In the genomic region with DNA sequence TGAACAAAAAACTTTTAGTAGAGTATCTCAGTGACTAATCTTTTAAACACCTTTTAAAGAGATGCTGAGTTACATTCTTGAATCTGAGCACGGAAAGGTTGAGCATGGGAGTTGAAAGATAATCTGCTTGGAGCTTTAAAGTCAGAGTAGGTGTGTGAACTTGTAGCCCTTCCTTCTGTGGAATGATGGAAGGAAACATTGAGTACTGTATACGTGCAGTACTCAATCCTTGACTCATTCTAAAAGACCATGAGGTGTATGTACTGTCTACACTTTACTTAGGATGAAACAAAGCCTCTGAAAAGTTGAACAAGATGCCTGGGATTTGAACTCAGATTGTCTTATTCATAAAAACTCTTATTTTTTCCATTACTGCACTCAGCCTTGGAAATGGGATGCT, we compare ENCODE assay signal across 1 cellular context.
TF ChIP-seq lines count a peak whose summit lies in the region.

No MANE protein-coding gene starts in this region.

TF ChIP-seq in WTC11, 78 proteins besides CTCF, POLR2A, EP300 and RAD21 (continued from another document):
- TF ChIP-seq ZNF281 (CRISPR knock-in tag; IDR thresholded peaks at IDR 0.05) (no peak), CBFB (CRISPR knock-in tag; IDR thresholded peaks at IDR 0.05; ENCODE audit: low read depth) (no peak)
- TF ChIP-seq, protein P1, sequence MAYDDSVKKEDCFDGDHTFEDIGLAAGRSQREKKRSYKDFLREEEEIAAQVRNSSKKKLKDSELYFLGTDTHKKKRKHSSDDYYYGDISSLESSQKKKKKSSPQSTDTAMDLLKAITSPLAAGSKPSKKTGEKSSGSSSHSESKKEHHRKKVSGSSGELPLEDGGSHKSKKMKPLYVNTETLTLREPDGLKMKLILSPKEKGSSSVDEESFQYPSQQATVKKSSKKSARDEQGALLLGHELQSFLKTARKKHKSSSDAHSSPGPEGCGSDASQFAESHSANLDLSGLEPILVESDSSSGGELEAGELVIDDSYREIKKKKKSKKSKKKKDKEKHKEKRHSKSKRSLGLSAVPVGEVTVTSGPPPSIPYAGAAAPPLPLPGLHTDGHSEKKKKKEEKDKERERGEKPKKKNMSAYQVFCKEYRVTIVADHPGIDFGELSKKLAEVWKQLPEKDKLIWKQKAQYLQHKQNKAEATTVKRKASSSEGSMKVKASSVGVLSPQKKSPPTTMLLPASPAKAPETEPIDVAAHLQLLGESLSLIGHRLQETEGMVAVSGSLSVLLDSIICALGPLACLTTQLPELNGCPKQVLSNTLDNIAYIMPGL (CRISPR knock-in tag; IDR thresholded peaks at IDR 0.05) = no peak
TF ChIP-seq in WTC11: peak in this region for 0.
